In the genomic region with DNA sequence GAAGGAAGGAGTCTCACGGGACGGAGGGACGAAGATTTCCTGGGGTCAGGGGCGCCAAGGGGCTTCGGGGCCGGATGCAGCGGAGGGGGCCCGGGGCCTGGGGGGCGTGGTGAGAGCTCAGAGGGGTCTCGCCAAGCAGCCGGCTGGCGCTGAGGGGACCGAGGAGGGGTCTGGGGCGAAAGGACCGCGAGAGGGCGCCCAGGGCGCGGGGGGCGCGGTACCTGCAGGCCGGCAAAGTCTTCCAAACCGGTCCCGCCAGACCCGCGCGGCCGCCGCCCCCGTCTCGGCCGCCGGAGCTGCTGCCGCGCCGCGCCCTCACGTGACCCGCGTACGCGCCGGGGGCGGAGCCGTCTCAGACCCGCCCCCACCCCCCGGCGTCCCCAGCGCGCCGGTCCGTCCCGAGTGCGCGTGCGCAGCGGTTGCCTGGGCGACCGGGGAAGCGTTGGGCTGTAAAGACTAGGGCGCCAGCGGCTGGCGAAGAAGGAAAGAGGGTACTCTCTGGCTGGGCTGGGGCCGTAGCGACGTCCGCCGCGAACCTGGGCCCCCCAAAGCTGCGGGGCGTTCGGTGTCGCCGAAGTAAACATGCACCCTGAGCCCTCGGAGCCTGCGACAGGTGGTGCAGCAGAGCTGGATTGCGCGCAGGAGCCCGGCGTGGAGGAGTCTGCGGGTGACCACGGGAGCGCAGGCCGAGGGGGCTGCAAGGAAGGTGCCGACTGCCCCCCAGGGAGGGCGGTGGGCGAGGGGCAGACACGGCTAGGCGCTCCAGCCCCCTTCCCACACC, we compare ENCODE assay signal across 1 cellular context.
A peak's percentile ranks its signal among the peaks of the same experiment; 100 is the strongest.
TF ChIP-seq lines count a peak whose summit lies in the region.

TSS of gene DNAAF1 (plus strand) at position 450 of the 781 bp plus-strand sequence. CDS start at position 583, 133 bp downstream.
TSS of gene HSDL1 (minus strand) at position 319 of the 781 bp plus-strand sequence. CDS start 13,856 bp downstream, outside the sequence.

TF ChIP-seq in K562, 482 proteins besides CTCF, POLR2A, EP300 and RAD21 (continued from another document and continues in another):
- TF ChIP-seq, protein P1, sequence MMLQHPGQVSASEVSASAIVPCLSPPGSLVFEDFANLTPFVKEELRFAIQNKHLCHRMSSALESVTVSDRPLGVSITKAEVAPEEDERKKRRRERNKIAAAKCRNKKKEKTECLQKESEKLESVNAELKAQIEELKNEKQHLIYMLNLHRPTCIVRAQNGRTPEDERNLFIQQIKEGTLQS (IDR thresholded peaks at IDR 0.05): no peak
- TF ChIP-seq, protein P1 (CRISPR knock-in tag; conservative IDR thresholded peaks at IDR 0.05): no peak
- no peak for TF ChIP-seq HOXB6 (CRISPR knock-in tag; IDR thresholded peaks at IDR 0.05; ENCODE audit: borderline replicate concordance)
- TF ChIP-seq TARDBP (IDR thresholded peaks at IDR 0.05): no peak
- TF ChIP-seq DPF2 (IDR thresholded peaks at IDR 0.05): no peak
- TF ChIP-seq, protein P2, sequence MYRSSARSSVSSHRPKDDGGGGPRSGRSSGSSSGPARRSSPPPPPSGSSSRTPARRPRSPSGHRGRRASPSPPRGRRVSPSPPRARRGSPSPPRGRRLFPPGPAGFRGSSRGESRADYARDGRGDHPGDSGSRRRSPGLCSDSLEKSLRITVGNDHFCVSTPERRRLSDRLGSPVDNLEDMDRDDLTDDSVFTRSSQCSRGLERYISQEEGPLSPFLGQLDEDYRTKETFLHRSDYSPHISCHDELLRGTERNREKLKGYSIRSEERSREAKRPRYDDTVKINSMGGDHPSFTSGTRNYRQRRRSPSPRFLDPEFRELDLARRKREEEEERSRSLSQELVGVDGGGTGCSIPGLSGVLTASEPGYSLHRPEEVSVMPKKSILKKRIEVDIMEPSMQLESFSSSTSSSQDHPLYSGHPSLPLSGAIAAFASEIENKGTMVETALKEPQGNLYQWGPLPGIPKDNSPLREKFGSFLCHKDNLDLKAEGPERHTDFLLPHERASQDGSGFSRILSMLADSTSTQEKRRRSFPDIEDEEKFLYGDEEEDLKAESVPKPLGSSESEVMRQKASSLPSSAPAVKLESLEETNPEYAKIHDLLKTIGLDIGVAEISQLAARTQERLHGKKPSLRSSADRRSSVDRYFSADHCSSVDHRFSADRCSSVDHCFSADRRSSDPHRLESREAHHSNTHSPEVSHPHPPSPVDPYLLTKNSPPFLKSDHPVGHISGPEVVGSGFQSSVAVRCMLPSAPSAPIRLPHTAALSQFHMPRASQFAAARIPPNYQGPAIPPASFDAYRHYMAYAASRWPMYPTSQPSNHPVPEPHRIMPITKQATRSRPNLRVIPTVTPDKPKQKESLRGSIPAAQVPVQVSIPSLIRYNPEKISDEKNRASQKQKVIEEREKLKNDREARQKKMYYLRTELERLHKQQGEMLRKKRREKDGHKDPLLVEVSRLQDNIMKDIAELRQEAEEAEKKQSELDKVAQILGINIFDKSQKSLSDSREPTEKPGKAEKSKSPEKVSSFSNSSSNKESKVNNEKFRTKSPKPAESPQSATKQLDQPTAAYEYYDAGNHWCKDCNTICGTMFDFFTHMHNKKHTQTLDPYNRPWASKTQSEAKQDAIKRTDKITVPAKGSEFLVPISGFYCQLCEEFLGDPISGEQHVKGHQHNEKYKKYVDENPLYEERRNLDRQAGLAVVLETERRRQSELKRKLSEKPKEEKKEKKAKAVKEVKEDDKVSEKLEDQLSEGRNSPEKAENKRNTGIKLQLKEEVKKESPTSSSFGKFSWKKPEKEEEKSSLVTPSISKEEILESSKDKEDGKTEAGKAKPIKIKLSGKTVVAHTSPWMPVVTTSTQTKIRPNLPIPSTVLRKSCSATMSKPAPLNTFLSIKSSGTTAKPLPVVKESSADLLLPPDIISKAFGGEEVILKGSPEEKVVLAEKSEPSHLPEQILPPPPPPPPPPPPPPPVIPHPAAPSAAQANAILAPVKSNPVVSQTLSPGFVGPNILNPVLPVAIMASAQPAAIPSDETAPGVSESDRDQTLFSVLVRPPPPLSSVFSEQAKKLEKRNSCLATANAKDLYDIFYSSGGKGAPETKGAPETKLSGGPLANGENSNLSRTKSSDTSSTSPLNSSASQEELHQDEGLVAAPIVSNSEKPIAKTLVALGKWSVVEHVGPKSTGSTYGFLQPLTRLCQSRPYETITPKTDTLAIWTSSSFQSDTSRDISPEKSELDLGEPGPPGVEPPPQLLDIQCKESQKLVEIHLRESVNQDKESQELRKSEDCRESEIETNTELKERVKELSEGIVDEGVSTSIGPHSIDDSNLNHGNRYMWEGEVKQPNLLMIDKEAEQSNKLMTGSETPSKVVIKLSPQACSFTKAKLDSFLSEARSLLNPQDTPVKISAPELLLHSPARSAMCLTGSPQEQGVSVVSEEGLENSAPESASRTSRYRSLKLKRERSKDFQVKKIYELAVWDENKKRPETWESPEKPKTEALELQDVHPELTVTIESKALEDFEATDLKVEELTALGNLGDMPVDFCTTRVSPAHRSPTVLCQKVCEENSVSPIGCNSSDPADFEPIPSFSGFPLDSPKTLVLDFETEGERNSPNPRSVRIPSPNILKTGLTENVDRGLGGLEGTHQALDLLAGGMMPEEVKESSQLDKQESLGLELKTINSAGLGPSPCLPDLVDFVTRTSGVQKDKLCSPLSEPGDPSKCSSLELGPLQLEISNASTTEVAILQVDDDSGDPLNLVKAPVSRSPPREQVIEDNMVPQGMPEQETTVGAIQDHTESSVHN (IDR thresholded peaks at IDR 0.05; ENCODE audit: borderline replicate concordance in 1 of 2, low read depth in 1 of 2): no peak
- TF ChIP-seq CBX3 (IDR thresholded peaks at IDR 0.05; ENCODE audit: borderline replicate concordance in 1 of 2, low read length in 2 of 2): no peak
- TF ChIP-seq HDAC6 (IDR thresholded peaks at IDR 0.05; ENCODE audit: low read depth, low read length): no peak
- TF ChIP-seq, protein P3, sequence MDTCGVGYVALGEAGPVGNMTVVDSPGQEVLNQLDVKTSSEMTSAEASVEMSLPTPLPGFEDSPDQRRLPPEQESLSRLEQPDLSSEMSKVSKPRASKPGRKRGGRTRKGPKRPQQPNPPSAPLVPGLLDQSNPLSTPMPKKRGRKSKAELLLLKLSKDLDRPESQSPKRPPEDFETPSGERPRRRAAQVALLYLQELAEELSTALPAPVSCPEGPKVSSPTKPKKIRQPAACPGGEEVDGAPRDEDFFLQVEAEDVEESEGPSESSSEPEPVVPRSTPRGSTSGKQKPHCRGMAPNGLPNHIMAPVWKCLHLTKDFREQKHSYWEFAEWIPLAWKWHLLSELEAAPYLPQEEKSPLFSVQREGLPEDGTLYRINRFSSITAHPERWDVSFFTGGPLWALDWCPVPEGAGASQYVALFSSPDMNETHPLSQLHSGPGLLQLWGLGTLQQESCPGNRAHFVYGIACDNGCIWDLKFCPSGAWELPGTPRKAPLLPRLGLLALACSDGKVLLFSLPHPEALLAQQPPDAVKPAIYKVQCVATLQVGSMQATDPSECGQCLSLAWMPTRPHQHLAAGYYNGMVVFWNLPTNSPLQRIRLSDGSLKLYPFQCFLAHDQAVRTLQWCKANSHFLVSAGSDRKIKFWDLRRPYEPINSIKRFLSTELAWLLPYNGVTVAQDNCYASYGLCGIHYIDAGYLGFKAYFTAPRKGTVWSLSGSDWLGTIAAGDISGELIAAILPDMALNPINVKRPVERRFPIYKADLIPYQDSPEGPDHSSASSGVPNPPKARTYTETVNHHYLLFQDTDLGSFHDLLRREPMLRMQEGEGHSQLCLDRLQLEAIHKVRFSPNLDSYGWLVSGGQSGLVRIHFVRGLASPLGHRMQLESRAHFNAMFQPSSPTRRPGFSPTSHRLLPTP (IDR thresholded peaks at IDR 0.05; ENCODE audit: borderline replicate concordance, extremely low read depth, insufficient read length): no peak
- 0 out of 2 replicates have a peak, but pooled peaks have one; percentile 27 for TF ChIP-seq KDM2B (CRISPR knock-in tag; IDR thresholded peaks at IDR 0.05)
- no peak for TF ChIP-seq PKNOX1 (IDR thresholded peaks at IDR 0.05)
- no peak for TF ChIP-seq SMARCA4 (IDR thresholded peaks at IDR 0.05)
- TF ChIP-seq NKRF (IDR thresholded peaks at IDR 0.05; ENCODE audit: borderline replicate concordance): peak; percentile 98
- TF ChIP-seq ZNF408 (CRISPR knock-in tag; IDR thresholded peaks at IDR 0.05; ENCODE audit: low read depth): no peak
- TF ChIP-seq, protein P4, sequence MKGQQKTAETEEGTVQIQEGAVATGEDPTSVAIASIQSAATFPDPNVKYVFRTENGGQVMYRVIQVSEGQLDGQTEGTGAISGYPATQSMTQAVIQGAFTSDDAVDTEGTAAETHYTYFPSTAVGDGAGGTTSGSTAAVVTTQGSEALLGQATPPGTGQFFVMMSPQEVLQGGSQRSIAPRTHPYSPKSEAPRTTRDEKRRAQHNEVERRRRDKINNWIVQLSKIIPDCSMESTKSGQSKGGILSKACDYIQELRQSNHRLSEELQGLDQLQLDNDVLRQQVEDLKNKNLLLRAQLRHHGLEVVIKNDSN (CRISPR knock-in tag; IDR thresholded peaks at IDR 0.05): peak; percentile 88
- TF ChIP-seq MXI1 (IDR thresholded peaks at IDR 0.05; ENCODE audit: low read depth, low read length): peak; percentile 98
- no peak for TF ChIP-seq PBX2 (CRISPR knock-in tag; IDR thresholded peaks at IDR 0.05; ENCODE audit: low read depth)
- TF ChIP-seq PBX2 (tag; conservative IDR thresholded peaks at IDR 0.05; ENCODE audit: low read depth): no peak
- no peak for TF ChIP-seq ZNF77 (CRISPR knock-in tag; IDR thresholded peaks at IDR 0.05)
- TF ChIP-seq ZNF507 (tag; conservative IDR thresholded peaks at IDR 0.05): no peak
- TF ChIP-seq SMARCA5 (IDR thresholded peaks at IDR 0.05): no peak
- TF ChIP-seq POLR2AphosphoS5 (IDR thresholded peaks at IDR 0.05; ENCODE audit: control insufficient read depth, insufficient read depth, low read depth, low read length): peak; percentile 36; the same call in 1 of the 2 replicates
- no peak for TF ChIP-seq ZNF197 (CRISPR knock-in tag; IDR thresholded peaks at IDR 0.05; ENCODE audit: low read depth)
- no peak for TF ChIP-seq POU5F1 (IDR thresholded peaks at IDR 0.05; ENCODE audit: borderline replicate concordance, low read depth, low read length, partially characterized antibody)
- TF ChIP-seq TCF7L2 (IDR thresholded peaks at IDR 0.05; ENCODE audit: low read depth, low read length): no peak
- no peak for TF ChIP-seq ZNF436 (CRISPR knock-in tag; IDR thresholded peaks at IDR 0.05)
- TF ChIP-seq FOXA1 (IDR thresholded peaks at IDR 0.05; ENCODE audit: borderline replicate concordance): no peak
- no peak for TF ChIP-seq ZNF511 (CRISPR knock-in tag; IDR thresholded peaks at IDR 0.05)
- TF ChIP-seq ETV5 (CRISPR knock-in tag; IDR thresholded peaks at IDR 0.05; ENCODE audit: low read depth): no peak
- no peak for TF ChIP-seq BCL6 (CRISPR knock-in tag; IDR thresholded peaks at IDR 0.05)
- peak in 1 of 2 experiments; percentile 63; a peak in 1 of 4 replicates for TF ChIP-seq NONO (IDR thresholded peaks at IDR 0.05; ENCODE audit: low read depth in 2 of 2, low read length in 1 of 2)
- no peak for TF ChIP-seq SRF (CRISPR knock-in tag; IDR thresholded peaks at IDR 0.05)
- TF ChIP-seq ZNF253 (CRISPR knock-in tag; conservative IDR thresholded peaks at IDR 0.05): no peak
- no peak for TF ChIP-seq LEF1 (IDR thresholded peaks at IDR 0.05)
- peak; percentile 98 for TF ChIP-seq BHLHE40 (IDR thresholded peaks at IDR 0.05; ENCODE audit: low read length)
- TF ChIP-seq ZNF316 (IDR thresholded peaks at IDR 0.05): no peak
